Comparison of ENCODE assay signal across 16 cellular contexts in genomic region chr13:50732712-50733111, GRCh38.
DNase-seq lines count a peak whose midpoint lies in the region; ATAC-seq and TF ChIP-seq lines count a peak whose summit lies in the region.
"Had no signal": no experiment of that assay in that cellular context is flagged by ENCODE, and none has a peak within 500 bp of the region (broad histone marks: within the 10 kb centered on the region; RNA-seq: fewer than 3 reads in every experiment).

No MANE protein-coding gene starts in this region.

- H3K27me3 ChIP-seq in gastroesophageal sphincter, result no peaks in the 10 kb centered on the region
- H3K27me3 ChIP-seq: SJSA1, upper lobe of left lung had no signal

- peaks cover 9% of the 10 kb centered on the region for H3K36me3 Mint-ChIP-seq in type B pancreatic cell

- no peak for TF ChIP-seq EP300 in gastroesophageal sphincter (IDR thresholded peaks at IDR 0.05)

- no peak overlapping the region for H3K27ac ChIP-seq in gastroesophageal sphincter
- H3K27ac ChIP-seq: KMS-11, SJSA1, upper lobe of left lung had no signal

- no peak overlapping the region for H3K4me3 Mint-ChIP-seq in type B pancreatic cell
- H3K4me3 Mint-ChIP-seq: activated T-helper 17 cell treated with anti-CD3 and anti-CD28 coated beads, Interleukin-2, amount 50 U/mL, for 72 hours; nephron progenitor cell had no signal

- H3K9me3 Mint-ChIP-seq in type B pancreatic cell, result no peaks in the 10 kb centered on the region

- H3K27me3 Mint-ChIP-seq in type B pancreatic cell, result no peaks in the 10 kb centered on the region
- H3K27me3 Mint-ChIP-seq: activated T-helper 17 cell treated with anti-CD3 and anti-CD28 coated beads, Interleukin-2, amount 50 U/mL, for 72 hours had no signal

- H3K4me1 Mint-ChIP-seq in type B pancreatic cell (ENCODE audit: unreplicated experiment), result peaks cover 18% of the 10 kb centered on the region
- H3K4me1 Mint-ChIP-seq: activated T-helper 17 cell treated with anti-CD3 and anti-CD28 coated beads, Interleukin-2, amount 50 U/mL, for 72 hours; nephron progenitor cell had no signal

- 63 to 67% methylated on average over 3 of the region's 3 CpGs for WGBS in gastroesophageal sphincter (ENCODE audit: low coverage in 1 of 2), 2 donors

- DNase-seq in SKM-1 treated with dmso at 0.1 percent for 144 hours (lab: John Stamatoyannopoulos, UW; ENCODE audit: unreplicated experiment) (peak; percentile 1), SKM-1 (lab: John Stamatoyannopoulos, UW; ENCODE audit: unreplicated experiment) (no peak), NCI-H226 (peak; percentile 93), epithelial cell of esophagus (ENCODE audit: low read depth) (peak; percentile 92), type B pancreatic cell (ENCODE audit: extremely low spot score, unreplicated experiment) (no peak), T-helper 9 cell (no peak), NCI-H2029 (lab: John Stamatoyannopoulos, UW) (no peak)
- DNase-seq: GF-D8, left colon, NCI-H524 treated with DMSO at 0.1 percent for 48 hours, nephron progenitor cell, upper lobe of left lung had no signal

- no peaks in the 10 kb centered on the region for H3K36me3 ChIP-seq in gastroesophageal sphincter
- H3K36me3 ChIP-seq: SJSA1, upper lobe of left lung had no signal

- no peaks in the 10 kb centered on the region for H3K4me1 ChIP-seq in gastroesophageal sphincter
- H3K4me1 ChIP-seq: upper lobe of left lung had no signal

- H3K4me3 ChIP-seq in epithelial cell of esophagus (ENCODE audit: low read length) (no peak overlapping the region), gastroesophageal sphincter (no peak overlapping the region)
- H3K4me3 ChIP-seq: SJSA1, upper lobe of left lung had no signal

- H3K27ac Mint-ChIP-seq in type B pancreatic cell, result peak overlapping the region; percentile 73
- H3K27ac Mint-ChIP-seq: nephron progenitor cell had no signal

- H3K9me3 ChIP-seq in gastroesophageal sphincter, result no peaks in the 10 kb centered on the region
- H3K9me3 ChIP-seq: SJSA1, upper lobe of left lung had no signal

- TF ChIP-seq POLR2A in gastroesophageal sphincter (IDR thresholded peaks at IDR 0.05), result no peak

- ATAC-seq in gastroesophageal sphincter, result no peak
- ATAC-seq: activated T-helper 17 cell treated with anti-CD3 and anti-CD28 coated beads, Interleukin-2, amount 50 U/mL, for 72 hours; left colon had no signal

- no peak for TF ChIP-seq CTCF in epithelial cell of esophagus (IDR thresholded peaks at IDR 0.05; ENCODE audit: insufficient read depth, low read depth, low read length, missing control alignments)
- no peak for TF ChIP-seq CTCF in type B pancreatic cell (conservative IDR thresholded peaks at IDR 0.05)
- no peak for TF ChIP-seq CTCF in gastroesophageal sphincter (IDR thresholded peaks at IDR 0.05)

Comparison
In these comparisons a context has a peak if more than half of its experiments do, and no peak if none do; other contexts are left out.
1. DNase-seq: peak in SKM-1 treated with dmso at 0.1 percent for 144 hours (single experiment), NCI-H226 (single experiment) and epithelial cell of esophagus (single experiment); none in SKM-1 (single experiment), type B pancreatic cell (single experiment), T-helper 9 cell (single experiment) and NCI-H2029 (single experiment).